In genomic region chr1:25839808-25840207, GRCh38 we compare ENCODE assay signal across 5 cellular contexts. TPM values are rescaled to one million over a fixed set of nuclear protein-coding genes. Genes with fewer than 3 reads are reported as not detected.
A peak's percentile ranks its signal among the peaks of the same experiment; 100 is the strongest.
DNase-seq lines count a peak whose midpoint lies in the region; TF ChIP-seq lines count a peak whose summit lies in the region.
"Not testable (repeated sequence)": the region's sequence is repeated elsewhere in the genome, so short reads cannot be mapped to it uniquely, and the experiment has no call there.
"Had no signal": no experiment of that assay in that cellular context is flagged by ENCODE, and none has a peak within 500 bp of the region (broad histone marks: within the 10 kb centered on the region; RNA-seq: fewer than 3 reads in every experiment).

No MANE protein-coding gene starts in this region.

- not testable (repeated sequence) for H3K9me3 ChIP-seq in HEK293 (ENCODE audit: control insufficient read depth, insufficient read depth, low read depth, low read length)

- POLR2A ChIA-PET in HEK293 (lab: Yijun Ruan, JAX), result not testable (repeated sequence)

- CTCF ChIA-PET in HEK293 (lab: Yijun Ruan, JAX), result interaction anchor here (0.7 to 1.8 kb wide), 2 partner anchors 9 to 1298 kb away, joined by 3 to 4 read pairs; no protein-coding TSS in a partner anchor

- not testable (repeated sequence) for H3K4me3 ChIP-seq in HEK293 (ENCODE audit: low read depth, low read length)

- not testable (repeated sequence) for H3K4me1 ChIP-seq in HEK293 (ENCODE audit: control insufficient read depth, insufficient read depth, low read length)

- not testable (repeated sequence) for H3K4me3 Mint-ChIP-seq in type B pancreatic cell

- not testable (repeated sequence) for H3K27me3 Mint-ChIP-seq in type B pancreatic cell

- TF ChIP-seq CTCF in HEK293 (tag by site-specific recombination; IDR thresholded peaks at IDR 0.05); type B pancreatic cell (conservative IDR thresholded peaks at IDR 0.05): not testable (repeated sequence)

- H3K9me3 Mint-ChIP-seq in type B pancreatic cell, result not testable (repeated sequence)

- not testable (repeated sequence) for H3K27ac Mint-ChIP-seq in type B pancreatic cell

- H3K4me1 Mint-ChIP-seq in type B pancreatic cell (ENCODE audit: unreplicated experiment), result not testable (repeated sequence)

- H3K36me3 Mint-ChIP-seq in type B pancreatic cell, result not testable (repeated sequence)

- peak; percentile 6 for DNase-seq in type B pancreatic cell (ENCODE audit: extremely low spot score, unreplicated experiment)

- H3K27ac ChIP-seq in HEK293 (ENCODE audit: extremely low read depth, low read depth, low read length), result not testable (repeated sequence)

- peaks cover 0 to 25% of the 10 kb centered on the region in 2 experiments; a peak in 2 of 3 replicates for H3K36me3 ChIP-seq in HEK293 (ENCODE audit: control insufficient read depth in 2 of 2, insufficient read depth in 1 of 2, low read length in 2 of 2)

TF ChIP-seq in HEK293, 187 proteins besides CTCF, POLR2A, EP300 and RAD21:
- peak; percentile 99 for TF ChIP-seq ZNF26 (tag by site-specific recombination; IDR thresholded peaks at IDR 0.05)
- TF ChIP-seq SCRT2 (tag by site-specific recombination; IDR thresholded peaks at IDR 0.05), result peak; percentile 48; the same call in 1 of the 2 replicates
TF ChIP-seq in HEK293: peak in this region for 2; not testable (repeated sequence) for 185.

RNA-seq across cellular contexts. Expression of gene AUNIP, which starts 19.4 kb away (rescaled TPM):
- total RNA-seq in type B pancreatic cell (ENCODE audit: low replicate concordance), result 3.7 and 7.2 TPM in 2 replicates
- total RNA-seq: CD4-positive, alpha-beta memory T cell; CD4-positive, alpha-beta T cell; CD4-positive, CD25-positive, alpha-beta regulatory T cell had no signal

RNA-seq across cellular contexts. Expression of gene MTFR1L, which starts 20.1 kb away (rescaled TPM):
- 73.5 and 74.5 TPM in 2 replicates for total RNA-seq in type B pancreatic cell (ENCODE audit: low replicate concordance)

RNA-seq across cellular contexts. Expression of gene PAQR7, which starts 35.7 kb away (rescaled TPM):
- total RNA-seq in type B pancreatic cell (ENCODE audit: low replicate concordance), result 24.3 and 41.0 TPM in 2 replicates

RNA-seq across cellular contexts. Expression of gene SELENON, which starts 39.8 kb away (rescaled TPM):
- total RNA-seq in type B pancreatic cell (ENCODE audit: low replicate concordance), result 39.8 and 68.7 TPM in 2 replicates
